18 cellular contexts compared by ENCODE assay signal in genomic region chr14:44339862-44340261, GRCh38.
A peak's percentile ranks its signal among the peaks of the same experiment; 100 is the strongest.
DNase-seq lines count a peak whose midpoint lies in the region; ATAC-seq and TF ChIP-seq lines count a peak whose summit lies in the region.
"Had no signal": no experiment of that assay in that cellular context is flagged by ENCODE, and none has a peak within 500 bp of the region (broad histone marks: within the 10 kb centered on the region; RNA-seq: fewer than 3 reads in every experiment).

No MANE protein-coding gene starts in this region.

- H3K4me1 ChIP-seq in breast epithelium (no peaks in the 10 kb centered on the region), smooth muscle cell (ENCODE audit: low read depth) (no peaks in the 10 kb centered on the region)
- H3K4me1 ChIP-seq: BLaER1, Caco-2 had no signal

- no peak overlapping the region for H3K27ac Mint-ChIP-seq in MCF 10A (ENCODE audit: low read depth, unreplicated experiment)
- no peak overlapping the region for H3K27ac Mint-ChIP-seq in activated naive CD4-positive, alpha-beta T cell treated with anti-CD3 and anti-CD28 coated beads, Interleukin-2, amount 10 ng/mL, durations not matched to agents 7 days and 5 days
- H3K27ac Mint-ChIP-seq: B cell; CD4-positive, CD25-positive, alpha-beta regulatory T cell; CD8-positive, alpha-beta T cell; H9 had no signal

- H2AFZ ChIP-seq in smooth muscle cell (ENCODE audit: low read depth), result no peak overlapping the region
- H2AFZ ChIP-seq: GM23248 had no signal

- H3K27ac ChIP-seq in breast epithelium (no peak overlapping the region), smooth muscle cell (ENCODE audit: low read depth) (peak overlapping the region; percentile 72)
- H3K27ac ChIP-seq: 22Rv1, BLaER1, C4-2B, GM23248 had no signal

- no peaks in the 10 kb centered on the region for H3K27me3 Mint-ChIP-seq in MCF 10A (ENCODE audit: insufficient read depth, unreplicated experiment)
- H3K27me3 Mint-ChIP-seq in activated naive CD4-positive, alpha-beta T cell treated with anti-CD3 and anti-CD28 coated beads, Interleukin-2, amount 10 ng/mL, durations not matched to agents 7 days and 5 days, result no peaks in the 10 kb centered on the region
- H3K27me3 Mint-ChIP-seq: B cell; CD4-positive, CD25-positive, alpha-beta regulatory T cell had no signal

- no peaks in the 10 kb centered on the region for H3K79me2 ChIP-seq in smooth muscle cell (ENCODE audit: low read depth)

- H3K36me3 Mint-ChIP-seq in MCF 10A (ENCODE audit: insufficient read depth, unreplicated experiment), result no peaks in the 10 kb centered on the region
- H3K36me3 Mint-ChIP-seq in activated naive CD4-positive, alpha-beta T cell treated with anti-CD3 and anti-CD28 coated beads, Interleukin-2, amount 10 ng/mL, durations not matched to agents 7 days and 5 days, result no peaks in the 10 kb centered on the region
- H3K36me3 Mint-ChIP-seq: CD4-positive, CD25-positive, alpha-beta regulatory T cell; CD8-positive, alpha-beta T cell had no signal

- H3K4me3 ChIP-seq in breast epithelium (no peak overlapping the region), epithelial cell of esophagus (ENCODE audit: low read length) (no peak overlapping the region), smooth muscle cell (no peak overlapping the region)
- H3K4me3 ChIP-seq: BLaER1, GM23248 had no signal

- no peaks in the 10 kb centered on the region for H3K4me1 Mint-ChIP-seq in MCF 10A (ENCODE audit: insufficient read depth, unreplicated experiment)
- H3K4me1 Mint-ChIP-seq in activated naive CD4-positive, alpha-beta T cell treated with anti-CD3 and anti-CD28 coated beads, Interleukin-2, amount 10 ng/mL, durations not matched to agents 7 days and 5 days, result no peaks in the 10 kb centered on the region
- H3K4me1 Mint-ChIP-seq: B cell; CD4-positive, CD25-positive, alpha-beta regulatory T cell; H9 had no signal

- H3K36me3 ChIP-seq in breast epithelium (no peaks in the 10 kb centered on the region), smooth muscle cell (ENCODE audit: low read depth) (no peaks in the 10 kb centered on the region)
- H3K36me3 ChIP-seq: BLaER1 had no signal

- no peaks in the 10 kb centered on the region for H4K20me1 ChIP-seq in smooth muscle cell (ENCODE audit: low read depth)
- H4K20me1 ChIP-seq: BLaER1 had no signal

- DNase-seq in MCF 10A (ENCODE audit: unreplicated experiment) (peak; percentile 1), breast epithelium (ENCODE audit: low spot score in 2 of 2) (no peak), epithelial cell of esophagus (ENCODE audit: low read depth) (peak; percentile 43), smooth muscle cell (lab: John Stamatoyannopoulos, UW; ENCODE audit: unreplicated experiment) (no peak)
- DNase-seq in activated naive CD4-positive, alpha-beta T cell treated with anti-CD3 and anti-CD28 coated beads, Interleukin-2, amount 10 ng/mL, durations not matched to agents 7 days and 5 days, result no peak
- DNase-seq: Caco-2; CD4-positive, CD25-positive, alpha-beta regulatory T cell; CD8-positive, alpha-beta T cell; DMS153; DND-41; GM23248; H9 had no signal

- no peak for TF ChIP-seq CTCF in MCF 10A (IDR thresholded peaks at IDR 0.05; ENCODE audit: unreplicated experiment)
- no peak for TF ChIP-seq CTCF in breast epithelium (IDR thresholded peaks at IDR 0.05)
- no peak for TF ChIP-seq CTCF in epithelial cell of esophagus (IDR thresholded peaks at IDR 0.05; ENCODE audit: insufficient read depth, low read depth, low read length, missing control alignments)
- no peak for TF ChIP-seq CTCF in smooth muscle cell (IDR thresholded peaks at IDR 0.05; ENCODE audit: borderline replicate concordance, insufficient read depth, poor library complexity, severe bottlenecking)

- 91% methylated on average over 1 of the region's 1 CpG for whole genome bisulfite sequencing in smooth muscle cell (ENCODE audit: low lambda C conversion rate)

- CTCF ChIA-PET in MCF 10A (lab: Yijun Ruan, JAX), result no interaction called here
- CTCF ChIA-PET in activated naive CD4-positive, alpha-beta T cell treated with anti-CD3 and anti-CD28 coated beads, Interleukin-2, amount 10 ng/mL, durations not matched to agents 7 days and 5 days (lab: Charles Lee), result no interaction called here

- peaks cover 7% of the 10 kb centered on the region for H3K9me3 Mint-ChIP-seq in MCF 10A (ENCODE audit: unreplicated experiment)
- no peaks in the 10 kb centered on the region for H3K9me3 Mint-ChIP-seq in activated naive CD4-positive, alpha-beta T cell treated with anti-CD3 and anti-CD28 coated beads, Interleukin-2, amount 10 ng/mL, durations not matched to agents 7 days and 5 days
- H3K9me3 Mint-ChIP-seq: H9 had no signal

- H3K27me3 ChIP-seq in breast epithelium, result no peaks in the 10 kb centered on the region
- no peaks in the 10 kb centered on the region for H3K27me3 ChIP-seq in smooth muscle cell (ENCODE audit: low read depth)
- H3K27me3 ChIP-seq: BLaER1 had no signal

- POLR2A ChIA-PET in MCF 10A (lab: Yijun Ruan, JAX), result no interaction called here

- no TSS peak for BruUV-seq in MCF 10A (replicated peaks; lab: Mats Ljungman, UMichigan)

- H3K4me2 ChIP-seq in smooth muscle cell, result no peak overlapping the region
- H3K4me2 ChIP-seq: BLaER1 had no signal

- no peak overlapping the region for H3K4me3 Mint-ChIP-seq in MCF 10A (ENCODE audit: unreplicated experiment)
- H3K4me3 Mint-ChIP-seq in activated naive CD4-positive, alpha-beta T cell treated with anti-CD3 and anti-CD28 coated beads, Interleukin-2, amount 10 ng/mL, durations not matched to agents 7 days and 5 days, result no peak overlapping the region
- H3K4me3 Mint-ChIP-seq: B cell; CD4-positive, CD25-positive, alpha-beta regulatory T cell; CD8-positive, alpha-beta T cell; H9 had no signal

- TF ChIP-seq POLR2A in breast epithelium (IDR thresholded peaks at IDR 0.05), result no peak

- intact Hi-C loops in MCF 10A (cut with micrococcal nuclease) (no loop called here), breast epithelium (cut with DNase I; ENCODE audit: low total_unique reads) (no loop called here)

- H3F3A ChIP-seq in smooth muscle cell (ENCODE audit: low read depth), result no peaks in the 10 kb centered on the region

- H3K9me3 ChIP-seq in breast epithelium, result no peaks in the 10 kb centered on the region
- no peaks in the 10 kb centered on the region for H3K9me3 ChIP-seq in smooth muscle cell (replicated peaks; ENCODE audit: low read depth)
- H3K9me3 ChIP-seq: BLaER1, Caco-2 had no signal

- ATAC-seq in HG02973 (IDR thresholded peaks at IDR 0.05; ENCODE audit: unreplicated experiment), result no peak
- ATAC-seq: CD8-positive, alpha-beta T cell; HCT116 had no signal

- no peak overlapping the region for H3K9ac ChIP-seq in smooth muscle cell (ENCODE audit: low read depth)
- H3K9ac ChIP-seq: BLaER1, GM23248 had no signal

Comparison
In these comparisons a context has a peak if more than half of its experiments do, and no peak if none do; other contexts are left out.
1. DNase-seq: peak in MCF 10A (single experiment) and epithelial cell of esophagus (single experiment); none in breast epithelium (0 of 2), smooth muscle cell (single experiment) and activated naive CD4-positive, alpha-beta T cell treated with anti-CD3 and anti-CD28 coated beads, Interleukin-2, amount 10 ng/mL, durations not matched to agents 7 days and 5 days (single experiment).